8 cellular contexts compared by ENCODE assay signal in the genomic region with DNA sequence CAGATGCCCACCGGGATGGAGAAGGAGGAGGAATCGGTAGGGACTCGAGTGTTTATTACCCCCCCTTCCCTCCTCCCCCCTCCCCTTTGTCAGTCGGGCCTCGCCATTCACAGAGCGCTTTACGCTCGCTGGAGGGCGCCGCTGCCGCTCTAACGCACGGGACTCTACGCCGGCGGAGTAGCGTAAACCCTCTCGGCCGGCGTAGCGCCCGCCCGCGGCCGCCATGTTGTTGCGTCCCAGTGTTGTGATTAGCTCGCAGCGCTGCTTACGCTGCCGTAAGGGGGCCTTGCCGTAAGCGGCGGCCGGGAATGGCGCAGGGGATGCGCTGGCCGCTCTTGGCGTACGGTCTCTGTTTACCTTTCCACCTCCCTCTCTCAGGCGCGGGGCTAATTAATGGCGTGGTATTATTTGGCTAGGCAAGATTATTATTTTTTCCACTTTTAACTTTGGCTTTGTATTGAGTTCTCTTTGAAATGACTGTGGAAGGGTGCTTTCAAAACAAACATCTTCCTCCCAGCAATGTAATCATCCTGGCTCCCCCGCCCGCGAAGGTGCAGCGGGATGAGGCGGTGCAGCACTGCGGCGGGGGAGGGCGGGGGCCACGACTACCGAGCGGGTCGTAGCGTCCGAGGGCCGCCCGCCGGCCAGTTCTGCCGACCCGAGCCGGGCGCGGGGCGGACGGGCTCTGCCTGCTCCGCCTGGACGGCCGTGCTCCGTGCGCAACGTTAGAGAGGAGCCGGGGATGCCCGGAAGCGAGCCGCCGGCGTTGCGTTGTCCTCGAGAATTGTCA. TPM values are rescaled to one million over a fixed set of nuclear protein-coding genes. Genes with fewer than 3 reads are reported as not detected.
A peak's percentile ranks its signal among the peaks of the same experiment; 100 is the strongest.
DNase-seq lines count a peak whose midpoint lies in the region; ATAC-seq and TF ChIP-seq lines count a peak whose summit lies in the region.

No MANE protein-coding gene starts in this region.

- H3K9me3 ChIP-seq in H9 (ENCODE audit: control insufficient read depth, low read depth, low read length) (no peaks in the 10 kb centered on the region), Loucy (ENCODE audit: insufficient read depth, low read depth, low read length) (no peaks in the 10 kb centered on the region), RWPE2 (ENCODE audit: severe bottlenecking) (no peaks in the 10 kb centered on the region)

- H3K27me3 Mint-ChIP-seq in H9 (ENCODE audit: low read depth) (peaks cover 16% of the 10 kb centered on the region), natural killer cell (ENCODE audit: low read depth in 2 of 2) (peaks cover 4 to 25% of the 10 kb centered on the region in 2 donors)

- H3K23me2 ChIP-seq in H9 (ENCODE audit: insufficient read length, low read depth, low read length, poor library complexity, severe bottlenecking) = peaks cover 12% of the 10 kb centered on the region

- peak overlapping the region; percentile 41 for H3K23ac ChIP-seq in H9 (ENCODE audit: insufficient read length, low read depth, low read length)

- peak overlapping the region; percentile 99 for H3K56ac ChIP-seq in H9 (ENCODE audit: insufficient read length, low read depth, low read length)

- H2BK20ac ChIP-seq in H9 (ENCODE audit: low read depth, low read length, poor library complexity, severe bottlenecking) = no peak overlapping the region

- intact Hi-C loops in natural killer cell (cut with micrococcal nuclease) = loop anchor here (1.0 to 5.0 kb wide), 2 partner anchors 37 to 624 kb away; partner anchors contain the start of gene MBD5

- no peaks in the 10 kb centered on the region for H3K79me1 ChIP-seq in H9 (ENCODE audit: insufficient read depth, low read depth, low read length, poor library complexity, severe bottlenecking)

- no peak overlapping the region for H2BK120ac ChIP-seq in H9 (ENCODE audit: low read depth, low read length, poor library complexity, severe bottlenecking)

- peak overlapping the region; percentile 100 for H3K4me2 ChIP-seq in H9 (ENCODE audit: insufficient read depth, insufficient read length, low read length)
- peak overlapping the region; percentile 74 for H3K4me2 ChIP-seq in Loucy (ENCODE audit: low read depth, low read length, poor library complexity, severe bottlenecking)

- no peak overlapping the region for H4K91ac ChIP-seq in H9 (ENCODE audit: insufficient read length, low read depth, low read length)

- H4K20me1 ChIP-seq in H9 (ENCODE audit: control insufficient read depth, insufficient read depth, insufficient read length) = no peaks in the 10 kb centered on the region
- peaks cover 46% of the 10 kb centered on the region for H4K20me1 ChIP-seq in Loucy (ENCODE audit: insufficient read depth, low read length, poor library complexity, severe bottlenecking)

- no peak overlapping the region for H2BK15ac ChIP-seq in H9 (ENCODE audit: low read depth, low read length)

- H3K36me3 ChIP-seq in Loucy (ENCODE audit: insufficient read depth, low read length) (no peaks in the 10 kb centered on the region), RWPE2 (ENCODE audit: low read depth) (no peaks in the 10 kb centered on the region)

- H3K4me3 Mint-ChIP-seq in H9 (peak overlapping the region; percentile 93), natural killer cell (peak overlapping the region; percentile 95)

- H3K9ac ChIP-seq in H9 (ENCODE audit: extremely low read depth, insufficient read length, low read length) (peak overlapping the region; percentile 99), Loucy (ENCODE audit: low read depth, low read length, poor library complexity, severe bottlenecking) (peak overlapping the region; percentile 73)

- no peak overlapping the region for H2AFZ ChIP-seq in H9 (ENCODE audit: low read length)
- peak overlapping the region; percentile 86 for H2AFZ ChIP-seq in Loucy (ENCODE audit: low read length)

- H3K79me2 ChIP-seq in H9 (ENCODE audit: insufficient read depth, low read length) = peaks cover 29% of the 10 kb centered on the region
- peaks cover 51% of the 10 kb centered on the region for H3K79me2 ChIP-seq in Loucy (ENCODE audit: insufficient read depth, low read length)

- peak overlapping the region; percentile 99 for H2BK5ac ChIP-seq in H9 (ENCODE audit: insufficient read length, low read length)

- H3K27ac ChIP-seq in H9 (ENCODE audit: insufficient read length, low read depth, low read length) (peak overlapping the region; percentile 92), RWPE2 (ENCODE audit: poor library complexity, severe bottlenecking) (peak overlapping the region; percentile 78)

- peak overlapping the region; percentile 99 for H3K27ac Mint-ChIP-seq in H9
- H3K27ac Mint-ChIP-seq in natural killer cell = peak overlapping the region; percentile 95 to 99

- DNase-seq in EL (peak; percentile 87), H9 (peak; percentile 90), RWPE2 (ENCODE audit: low spot score) (peak; percentile 85), fibroblast of peridontal ligament (ENCODE audit: extremely low read depth) (peak; percentile 90), natural killer cell (peak; percentile 93)
- peak; percentile 92 for DNase-seq in activated effector memory CD4-positive, alpha-beta T cell treated with Interleukin-2 at 50 U/mL for 16 hours
- DNase-seq in stimulated activated naive CD4-positive, alpha-beta T cell (lab: John Stamatoyannopoulos, UW) = peak; percentile 90 to 98 (median 94)

- H3K36me3 Mint-ChIP-seq in H9 (ENCODE audit: insufficient read depth in 1 of 3, low read depth in 3 of 3) = peaks cover 0 to 2% (median 0%) of the 10 kb centered on the region in 3 experiments; a peak in 1 of 7 replicates
- no peaks in the 10 kb centered on the region for H3K36me3 Mint-ChIP-seq in natural killer cell

- no peaks in the 10 kb centered on the region; the same call in 1 of the 2 replicates for H3K4me1 ChIP-seq in H9 (ENCODE audit: insufficient read depth, low read length)
- peaks cover 43% of the 10 kb centered on the region for H3K4me1 ChIP-seq in Loucy (ENCODE audit: insufficient read depth, low read length, poor library complexity, severe bottlenecking)
- H3K4me1 ChIP-seq in RWPE2 (ENCODE audit: insufficient read depth, poor library complexity, severe bottlenecking) = peaks cover 19% of the 10 kb centered on the region

- peak overlapping the region; percentile 100 for H3K14ac ChIP-seq in H9 (ENCODE audit: insufficient read depth, low read length)

- no peaks in the 10 kb centered on the region for H3F3A ChIP-seq in Loucy (ENCODE audit: low read depth)

- H3K4me3 ChIP-seq in Loucy (ENCODE audit: low read length, poor library complexity, severe bottlenecking) (peak overlapping the region; percentile 95), RWPE2 (ENCODE audit: severe bottlenecking) (peak overlapping the region; percentile 84)

- H3K18ac ChIP-seq in H9 (ENCODE audit: insufficient read length, low read depth, low read length) = peak overlapping the region; percentile 100

- WGBS in H9 (ENCODE audit: extremely low coverage, insufficient read length, low lambda C conversion rate) = no CpG with 5 or more reads among the region's 80 CpGs

- TF ChIP-seq CTCF in H9 (conservative IDR thresholded peaks at IDR 0.05) (no peak; the same call in 2 of the 3 replicates), Loucy (conservative IDR thresholded peaks at IDR 0.05; ENCODE audit: low read length) (no peak), RWPE2 (IDR thresholded peaks at IDR 0.05; ENCODE audit: poor library complexity, severe bottlenecking) (peak; percentile 27), natural killer cell (IDR thresholded peaks at IDR 0.05) (peak; percentile 20)

- H3K4me1 Mint-ChIP-seq in H9 = peaks cover 27 to 29% of the 10 kb centered on the region in 2 experiments
- H3K4me1 Mint-ChIP-seq in natural killer cell = peaks cover 26 to 45% of the 10 kb centered on the region in 2 donors

- H2AK5ac ChIP-seq in H9 (ENCODE audit: insufficient read length, low read length) = no peak overlapping the region

- H3K4ac ChIP-seq in H9 (ENCODE audit: low read depth, low read length) = no peak overlapping the region; the same call in 1 of the 2 replicates

- peak overlapping the region; percentile 64 for H2BK12ac ChIP-seq in H9 (ENCODE audit: insufficient read length, low read depth, low read length)

- H4K8ac ChIP-seq in H9 (replicated peaks; ENCODE audit: insufficient read length, low read depth, low read length) = no peak overlapping the region

- ATAC-seq in RWPE2 (ENCODE audit: low read depth) (peak; percentile 58), natural killer cell (peak; percentile 77 to 91 (median 78))

- H4K5ac ChIP-seq in H9 (ENCODE audit: insufficient read length, low read depth, low read length) = peak overlapping the region; percentile 100

- H3K9me2 ChIP-seq in Loucy (replicated peaks; ENCODE audit: low read depth, low read length) = no peaks in the 10 kb centered on the region

- H3K9me3 Mint-ChIP-seq in H9 = peaks cover 0 to 2% of the 10 kb centered on the region in 2 experiments; a peak in 1 of 5 replicates
- H3K9me3 Mint-ChIP-seq in natural killer cell = no peaks in the 10 kb centered on the region

- H3K27me3 ChIP-seq in H9 (ENCODE audit: insufficient read depth, low read length) (no peaks in the 10 kb centered on the region), Loucy (ENCODE audit: insufficient read depth, low read length, poor library complexity, severe bottlenecking) (no peaks in the 10 kb centered on the region), RWPE2 (ENCODE audit: insufficient read depth, poor library complexity, severe bottlenecking) (no peaks in the 10 kb centered on the region)

- peak overlapping the region; percentile 71 for H3T11ph ChIP-seq in H9 (ENCODE audit: low read length)

RNA-seq across cellular contexts. Expression of gene EPC2, which starts 0.8 kb away (rescaled TPM):
- total RNA-seq in H9 (2021) (31.3 and 31.5 TPM in 2 replicates), natural killer cell (10 to 100 TPM; 64.6 to 76.3 (median 66.1) TPM)

Comparison
In these comparisons a context has a peak if more than half of its experiments do, and no peak if none do; other contexts are left out.
1. Peak in every context shown above with its lines: DNase-seq, ATAC-seq, H3K4me3 ChIP-seq and H3K27ac ChIP-seq.
2. CTCF ChIP-seq: peak in RWPE2 (single experiment) and natural killer cell (single experiment); none in H9 (single experiment) and Loucy (single experiment).